Comparison of ENCODE assay signal across 28 cellular contexts in genomic region chr10:24306507-24306875, GRCh38.
A peak's percentile ranks its signal among the peaks of the same experiment; 100 is the strongest.
DNase-seq lines count a peak whose midpoint lies in the region; ATAC-seq, FAIRE-seq and TF ChIP-seq lines count a peak whose summit lies in the region.
"Had no signal": no experiment of that assay in that cellular context is flagged by ENCODE, and none has a peak within 500 bp of the region (broad histone marks: within the 10 kb centered on the region; RNA-seq: fewer than 3 reads in every experiment).

No MANE protein-coding gene starts in this region.

- in situ Hi-C loops in brain microvascular endothelial cell (cut with HindIII; ENCODE audit: low pct_ligation_motif_present, low sequenced_read_pairs) = no loop called here

- H3K36me3 Mint-ChIP-seq in CD8-positive, alpha-beta T cell = no peaks in the 10 kb centered on the region

- FAIRE-seq in GM12892 (lab: Jason Lieb, UNC) = peak; percentile 58
- FAIRE-seq: A549, endothelial cell of umbilical vein, GM12891, kidney had no signal

- H3K27ac Mint-ChIP-seq in CD8-positive, alpha-beta T cell = no peak overlapping the region
- H3K27ac Mint-ChIP-seq: activated B cell treated with CpG ODN at 0.5 μM for 24 hours; activated naive CD4-positive, alpha-beta T cell treated with anti-CD3 and anti-CD28 coated beads for 36 hours; CD4-positive, alpha-beta T cell had no signal

- no peak for TF ChIP-seq POLR2A in GM12892 (IDR thresholded peaks at IDR 0.05; ENCODE audit: low read depth, low read length)

- no peaks in the 10 kb centered on the region for H3K9me3 Mint-ChIP-seq in CD8-positive, alpha-beta T cell
- H3K9me3 Mint-ChIP-seq: activated naive CD4-positive, alpha-beta T cell treated with anti-CD3 and anti-CD28 coated beads for 36 hours; CD4-positive, alpha-beta T cell had no signal

- no peak for TF ChIP-seq CTCF in brain microvascular endothelial cell (IDR thresholded peaks at IDR 0.05; ENCODE audit: low read depth, low read length, missing control alignments)
- no peak for TF ChIP-seq CTCF in CD8-positive, alpha-beta T cell (IDR thresholded peaks at IDR 0.05)

- no peaks in the 10 kb centered on the region for H3K27me3 Mint-ChIP-seq in CD8-positive, alpha-beta T cell (ENCODE audit: low read depth)
- H3K27me3 Mint-ChIP-seq: activated B cell treated with CpG ODN at 0.5 μM for 24 hours; CD4-positive, alpha-beta T cell; central memory CD8-positive, alpha-beta T cell had no signal

- CTCF ChIA-PET in CD8-positive, alpha-beta T cell (lab: Charles Lee) = no interaction called here

- peak; percentile 64 to 68 for ATAC-seq in right cardiac atrium
- no peak for ATAC-seq in HG02588 (IDR thresholded peaks at IDR 0.05; ENCODE audit: unreplicated experiment)
- ATAC-seq in CD8-positive, alpha-beta T cell = no peak
- ATAC-seq: A549 had no signal

- WGBS in right cardiac atrium = 42% methylated on average over 4 of the region's 4 CpGs

- H3K4me1 ChIP-seq in right cardiac atrium (ENCODE audit: control insufficient read depth, insufficient read depth, low read length) = peaks cover 9% of the 10 kb centered on the region
- no peaks in the 10 kb centered on the region for H3K4me1 ChIP-seq in CD8-positive, alpha-beta T cell (ENCODE audit: insufficient read depth, low read length)
- H3K4me1 ChIP-seq: A549, SJSA1 had no signal

- H3K4me1 Mint-ChIP-seq in CD8-positive, alpha-beta T cell (ENCODE audit: low read depth) = no peaks in the 10 kb centered on the region
- H3K4me1 Mint-ChIP-seq: activated B cell treated with CpG ODN at 0.5 μM for 24 hours; central memory CD8-positive, alpha-beta T cell had no signal

- no peak overlapping the region for H3K4me3 Mint-ChIP-seq in CD8-positive, alpha-beta T cell
- H3K4me3 Mint-ChIP-seq: activated B cell treated with CpG ODN at 0.5 μM for 24 hours; activated naive CD4-positive, alpha-beta T cell treated with anti-CD3 and anti-CD28 coated beads for 36 hours; CD4-positive, alpha-beta T cell; central memory CD8-positive, alpha-beta T cell had no signal

- POLR2A ChIA-PET in CD8-positive, alpha-beta T cell (lab: Charles Lee) = no interaction called here

- DNase-seq in GM12892 (ENCODE audit: insufficient read length) (no peak), brain microvascular endothelial cell (peak; percentile 35), right cardiac atrium (no peak), retina (peak; percentile 16), NCI-H1105 (lab: John Stamatoyannopoulos, UW) (no peak), NCI-H446 (lab: John Stamatoyannopoulos, UW) (no peak)
- DNase-seq in CD8-positive, alpha-beta T cell = no peak
- DNase-seq: activated B cell treated with CpG ODN at 0.5 μM for 24 hours; activated CD4-positive, alpha-beta T cell treated with anti-CD3 and anti-CD28 coated beads, Interleukin-2, amount 50 U/mL, for 1 hour; activated naive CD4-positive, alpha-beta T cell treated with anti-CD3 and anti-CD28 coated beads for 36 hours; AML-193; CD4-positive, alpha-beta T cell; DMS 273 treated with DMSO at 0.1 percent for 48 hours; kidney; MM.1S; NCI-H1436; NCI-H446 treated with DMSO at 0.1 percent for 48 hours; NCI-H82; stimulated activated naive CD4-positive, alpha-beta T cell; T-helper 1 cell; testis had no signal

- no peaks in the 10 kb centered on the region for H3K27me3 ChIP-seq in brain microvascular endothelial cell (replicated peaks)
- H3K27me3 ChIP-seq in right cardiac atrium (ENCODE audit: control insufficient read depth, insufficient read depth) = no peaks in the 10 kb centered on the region
- no peaks in the 10 kb centered on the region for H3K27me3 ChIP-seq in CD8-positive, alpha-beta T cell (ENCODE audit: insufficient read depth, low read length)
- H3K27me3 ChIP-seq: SJSA1, testis, vagina had no signal

- intact Hi-C loops in right cardiac atrium (cut with DNase I) = no loop called here
- intact Hi-C loops in CD8-positive, alpha-beta T cell (cut with DNase I, micrococcal nuclease) = no loop called here

- H3K4me3 ChIP-seq in brain microvascular endothelial cell (ENCODE audit: low read depth, low read length) (no peak overlapping the region), right cardiac atrium (ENCODE audit: low read length) (no peak overlapping the region)
- no peak overlapping the region for H3K4me3 ChIP-seq in CD8-positive, alpha-beta T cell (ENCODE audit: low read depth, low read length)
- H3K4me3 ChIP-seq: A549, SJSA1, testis, vagina had no signal

- H3K36me3 ChIP-seq in brain microvascular endothelial cell (replicated peaks) = no peaks in the 10 kb centered on the region
- no peaks in the 10 kb centered on the region for H3K36me3 ChIP-seq in CD8-positive, alpha-beta T cell (ENCODE audit: insufficient read depth, low read length)
- H3K36me3 ChIP-seq: SJSA1, vagina had no signal

- no peaks in the 10 kb centered on the region for H3K9me3 ChIP-seq in right cardiac atrium (ENCODE audit: control insufficient read depth, low read length)
- H3K9me3 ChIP-seq in CD8-positive, alpha-beta T cell (ENCODE audit: low read length) = no peaks in the 10 kb centered on the region
- H3K9me3 ChIP-seq: A549, SJSA1, testis, vagina had no signal

- H3K27ac ChIP-seq in brain microvascular endothelial cell = peak overlapping the region; percentile 0
- peak overlapping the region; percentile 90 for H3K27ac ChIP-seq in right cardiac atrium (ENCODE audit: low read length)
- H3K27ac ChIP-seq in CD8-positive, alpha-beta T cell (ENCODE audit: low read depth, low read length) = no peak overlapping the region
- H3K27ac ChIP-seq: A549, SJSA1, vagina had no signal

Comparison
In these comparisons a context has a peak if more than half of its experiments do, and no peak if none do; other contexts are left out.
1. DNase-seq: peak in brain microvascular endothelial cell (single experiment) and retina (single experiment); none in GM12892 (single experiment), right cardiac atrium (0 of 3), NCI-H1105 (single experiment), NCI-H446 (0 of 2) and CD8-positive, alpha-beta T cell (0 of 7).
2. ATAC-seq: peak in right cardiac atrium (2 of 2); none in HG02588 (single experiment) and CD8-positive, alpha-beta T cell (single experiment).